ENCODE assay signal across 1 cellular context in genomic region chr14:50010752-50011151, GRCh38.
TF ChIP-seq lines count a peak whose summit lies in the region.

No MANE protein-coding gene starts in this region.

TF ChIP-seq in SK-N-SH, 30 proteins besides CTCF, POLR2A, EP300 and RAD21 (continued from another document):
- TF ChIP-seq ZBTB33 (IDR thresholded peaks at IDR 0.05; ENCODE audit: borderline replicate concordance, low read depth) (no peak), EZH2phosphoT487 (IDR thresholded peaks at IDR 0.05; ENCODE audit: borderline replicate concordance, low read depth) (no peak), RFX5 (IDR thresholded peaks at IDR 0.05; ENCODE audit: low read length) (no peak), JUND (IDR thresholded peaks at IDR 0.05) (0 out of 2 replicates have a peak, but pooled peaks have one; percentile 13), MAX (IDR thresholded peaks at IDR 0.05; ENCODE audit: low read depth) (0 out of 2 replicates have a peak, but pooled peaks have one; percentile 60), ELF1 (IDR thresholded peaks at IDR 0.05) (no peak), REST (IDR thresholded peaks at IDR 0.05; ENCODE audit: low read depth, low read length) (no peak), TCF12 (IDR thresholded peaks at IDR 0.05) (peak; percentile 50; the same call in 1 of the 2 replicates), RXRA (IDR thresholded peaks at IDR 0.05; ENCODE audit: borderline replicate concordance, low read depth) (no peak), YY1 (IDR thresholded peaks at IDR 0.05; ENCODE audit: low read depth) (0 out of 2 replicates have a peak, but pooled peaks have one; percentile 39), SIN3A (IDR thresholded peaks at IDR 0.05; ENCODE audit: borderline replicate concordance, low read depth, low read length) (no peak), PBX3 (IDR thresholded peaks at IDR 0.05) (peak; percentile 54), NFIC (IDR thresholded peaks at IDR 0.05; ENCODE audit: borderline replicate concordance) (peak; percentile 39; the same call in 1 of the 2 replicates)
